In genomic region chr11:29679996-29680395, GRCh38 we compare ENCODE assay signal across 17 cellular contexts.
DNase-seq lines count a peak whose midpoint lies in the region; ATAC-seq, FAIRE-seq and TF ChIP-seq lines count a peak whose summit lies in the region.
"Had no signal": no experiment of that assay in that cellular context is flagged by ENCODE, and none has a peak within 500 bp of the region (broad histone marks: within the 10 kb centered on the region; RNA-seq: fewer than 3 reads in every experiment).

No MANE protein-coding gene starts in this region.

- no peak overlapping the region for H2AFZ ChIP-seq in GM12878 (ENCODE audit: control insufficient read depth, low read depth, low read length)
- H2AFZ ChIP-seq in neuronal stem cell (ENCODE audit: low read length): no peak overlapping the region

- TF ChIP-seq RAD21 in GM12878 (IDR thresholded peaks at IDR 0.05; ENCODE audit: insufficient read depth, low read depth, low read length): no peak

- H3K79me1 ChIP-seq in neuronal stem cell (ENCODE audit: low read depth, low read length): no peaks in the 10 kb centered on the region

- H3K4me1 ChIP-seq in GM12878 (ENCODE audit: control insufficient read depth, insufficient read depth, low read length) (no peaks in the 10 kb centered on the region), neuronal stem cell (ENCODE audit: control insufficient read depth in 2 of 2, insufficient read depth in 1 of 2, low read depth in 1 of 2, low read length in 2 of 2) (peaks cover 0 to 4% of the 10 kb centered on the region in 2 donors), right lobe of liver (no peaks in the 10 kb centered on the region)

- FAIRE-seq in GM12878 (lab: Jason Lieb, UNC): peak; percentile 23
- FAIRE-seq: GM18507 had no signal

- SMC1A ChIA-PET in GM12878 (lab: Charles Lee; ENCODE audit: uncharacterized antibody, unreplicated experiment): interaction anchor here (0.6 kb wide), 1 partner anchor 408 kb away, joined by 3 read pairs; no protein-coding TSS in a partner anchor

- POLR2A ChIA-PET in GM12878 (lab: Charles Lee): no interaction called here

- TF ChIP-seq CTCF in GM12878 (IDR thresholded peaks at IDR 0.05 in 2 of 3, conservative IDR thresholded peaks at IDR 0.05 in 1 of 3; ENCODE audit: control insufficient read depth in 2 of 3, extremely low read depth in 1 of 3, insufficient read depth in 1 of 3, low read depth in 3 of 3, low read length in 3 of 3) (no peak), right lobe of liver (IDR thresholded peaks at IDR 0.05) (no peak)

- H3K18ac ChIP-seq in neuronal stem cell (ENCODE audit: low read length): no peak overlapping the region

- H2BK5ac ChIP-seq in neuronal stem cell (ENCODE audit: low read length): no peak overlapping the region

- in situ Hi-C loops in GM12878 (cut with MboI): no loop called here

- H4K8ac ChIP-seq in neuronal stem cell (ENCODE audit: low read depth, low read length): no peak overlapping the region

- H3K79me2 ChIP-seq in GM12878 (ENCODE audit: control insufficient read depth, insufficient read depth, low read length): no peaks in the 10 kb centered on the region

- no peak overlapping the region for H3K4me2 ChIP-seq in GM12878 (ENCODE audit: control insufficient read depth, insufficient read depth)
- no peak overlapping the region for H3K4me2 ChIP-seq in neuronal stem cell (ENCODE audit: insufficient read depth, low read length, poor library complexity, severe bottlenecking)

- CTCF ChIA-PET in GM12878 (lab: Yijun Ruan, JAX): interaction anchor here (1.9 kb wide), 1 partner anchor 10 kb away, joined by 4 read pairs; no protein-coding TSS in a partner anchor

- no peak overlapping the region for H3K4me3 ChIP-seq in GM12878
- no peak overlapping the region for H3K4me3 ChIP-seq in neuronal stem cell (ENCODE audit: low read length in 2 of 2)
- no peak overlapping the region for H3K4me3 ChIP-seq in right lobe of liver

- no peak overlapping the region for H3K14ac ChIP-seq in neuronal stem cell (ENCODE audit: low read length)

- H2BK15ac ChIP-seq in neuronal stem cell (ENCODE audit: low read length): no peak overlapping the region

- H3K23ac ChIP-seq in neuronal stem cell (ENCODE audit: low read depth, low read length, poor library complexity): no peak overlapping the region

- H4K20me1 ChIP-seq in GM12878 (ENCODE audit: control insufficient read depth, insufficient read depth): no peaks in the 10 kb centered on the region

- TF ChIP-seq POLR2A in GM12878 (IDR thresholded peaks at IDR 0.05; ENCODE audit: low read depth, low read length) (no peak), right lobe of liver (IDR thresholded peaks at IDR 0.05) (no peak)

- H3K27ac ChIP-seq in GM12878 (ENCODE audit: control insufficient read depth, insufficient read depth) (no peak overlapping the region), neuronal stem cell (replicated peaks; ENCODE audit: low read length) (no peak overlapping the region), right lobe of liver (no peak overlapping the region)

- WGBS in GM12878 (ENCODE audit: insufficient coverage, insufficient replicate concordance, low lambda C conversion rate, missing lambda C conversion rate): 0% methylated on average over 3 of the region's 3 CpGs
- no CpG with 5 or more reads among the region's 3 CpGs for WGBS in neuronal stem cell (ENCODE audit: extremely low coverage in 2 of 2, insufficient read length in 2 of 2, insufficient replicate concordance in 1 of 2), 2 donors
- 29% methylated on average over 2 of the region's 3 CpGs for WGBS in right lobe of liver (ENCODE audit: insufficient coverage, low coverage, low lambda C conversion rate, missing lambda C conversion rate)

- intact Hi-C loops in GM12878 (cut with micrococcal nuclease; ENCODE audit: unreplicated experiment): no loop called here
- intact Hi-C loops in right lobe of liver (cut with DNase I): no loop called here

- peak; percentile 2 for DNase-seq in GM12878 (ENCODE audit: low read depth, low spot score)
- DNase-seq in neuronal stem cell (ENCODE audit: low spot score): no peak
- no peak for DNase-seq in right lobe of liver
- DNase-seq in NCI-H69 (lab: John Stamatoyannopoulos, UW): no peak
- DNase-seq: activated CD8-positive, alpha-beta T cell treated with anti-CD3 and anti-CD28 coated beads, Interleukin-2, amount 10 ng/mL, durations not matched to agents 7 days and 5 days; activated effector memory CD4-positive, alpha-beta T cell treated with Interleukin-2 at 50 U/mL for 16 hours; effector memory CD4-positive, alpha-beta T cell; HFFc6; mesenchymal stem cell; NCI-H1092 treated with DMSO at 0.1 percent for 48 hours; NCI-H446 treated with DMSO at 0.1 percent for 48 hours; substantia nigra; T-helper 9 cell had no signal

- H3K36me3 ChIP-seq in GM12878 (ENCODE audit: control insufficient read depth in 2 of 2, insufficient read depth in 2 of 2, low read length in 1 of 2) (no peaks in the 10 kb centered on the region), neuronal stem cell (replicated peaks in 1 of 2; ENCODE audit: control insufficient read depth in 2 of 2, insufficient read depth in 2 of 2, low read length in 2 of 2) (no peaks in the 10 kb centered on the region), right lobe of liver (no peaks in the 10 kb centered on the region)

- RAD21 ChIA-PET in GM12878 (lab: Charles Lee; ENCODE audit: unreplicated experiment): no interaction called here

- no peak overlapping the region for H4K91ac ChIP-seq in neuronal stem cell (ENCODE audit: low read depth, low read length, poor library complexity)

- no TSS peak for BruUV-seq in GM12878 (replicated peaks; lab: Mats Ljungman, UMichigan)

- H3K9me3 ChIP-seq in GM12878 (replicated peaks; ENCODE audit: control insufficient read depth, insufficient read depth, low read length) (no peaks in the 10 kb centered on the region), neuronal stem cell (replicated peaks in 1 of 2; ENCODE audit: control insufficient read depth in 2 of 2, insufficient read depth in 1 of 2, low read depth in 1 of 2, low read length in 2 of 2) (peaks cover 0 to 2% of the 10 kb centered on the region in 2 donors), right lobe of liver (no peaks in the 10 kb centered on the region)

- TF ChIP-seq EP300 in GM12878 (IDR thresholded peaks at IDR 0.05; ENCODE audit: borderline replicate concordance in 1 of 2, control insufficient read depth in 1 of 2, low read depth in 2 of 2, low read length in 2 of 2): no peak

- ATAC-seq in GM19025 (IDR thresholded peaks at IDR 0.05; ENCODE audit: low read depth, unreplicated experiment): peak; percentile 78
- peak; percentile 95 for ATAC-seq in GM21717 (IDR thresholded peaks at IDR 0.05; ENCODE audit: unreplicated experiment)
- peak; percentile 97 for ATAC-seq in HG03159 (IDR thresholded peaks at IDR 0.05; ENCODE audit: unreplicated experiment)
- peak; percentile 97 for ATAC-seq in GM12878
- ATAC-seq in right lobe of liver: no peak
- ATAC-seq: activated CD8-positive, alpha-beta T cell treated with anti-CD3 and anti-CD28 coated beads, Interleukin-2, amount 10 ng/mL, durations not matched to agents 7 days and 5 days had no signal

- H2AK5ac ChIP-seq in neuronal stem cell (ENCODE audit: low read depth, low read length): no peak overlapping the region

- H3K9ac ChIP-seq in GM12878 (ENCODE audit: control insufficient read depth, insufficient read depth, low read length) (no peak overlapping the region), neuronal stem cell (ENCODE audit: low read depth, low read length, poor library complexity) (no peak overlapping the region)

- H3K4ac ChIP-seq in neuronal stem cell (ENCODE audit: low read length): no peak overlapping the region

- H2BK120ac ChIP-seq in neuronal stem cell (ENCODE audit: low read depth, low read length): no peak overlapping the region

- H3K27me3 ChIP-seq in GM12878 (replicated peaks in 1 of 2; ENCODE audit: control insufficient read depth in 2 of 2, insufficient read depth in 2 of 2, low read length in 1 of 2): no peaks in the 10 kb centered on the region
- H3K27me3 ChIP-seq in neuronal stem cell (ENCODE audit: control insufficient read depth in 3 of 3, insufficient read depth in 3 of 3, low read depth in 1 of 3, low read length in 3 of 3): no peaks in the 10 kb centered on the region
- no peaks in the 10 kb centered on the region for H3K27me3 ChIP-seq in right lobe of liver

- H2BK12ac ChIP-seq in neuronal stem cell (ENCODE audit: low read length): no peak overlapping the region

TF ChIP-seq in GM12878, 131 proteins besides CTCF, POLR2A, EP300 and RAD21:
- TF ChIP-seq HCFC1 (IDR thresholded peaks at IDR 0.05; ENCODE audit: low read length) (no peak), RUNX3 (IDR thresholded peaks at IDR 0.05; ENCODE audit: low read length) (peak; percentile 72), SPI1 (IDR thresholded peaks at IDR 0.05; ENCODE audit: borderline replicate concordance, insufficient read depth, low read depth, low read length) (peak; percentile 88), TAF1 (IDR thresholded peaks at IDR 0.05; ENCODE audit: borderline replicate concordance, low read depth, low read length) (no peak), NR2F1 (conservative IDR thresholded peaks at IDR 0.05) (peak; percentile 50; the same call in 1 of the 2 replicates)

Comparison
In these comparisons a context has a peak if more than half of its experiments do, and no peak if none do; other contexts are left out.
1. ATAC-seq: peak in GM19025 (single experiment), GM21717 (single experiment), HG03159 (single experiment) and GM12878 (single experiment); none in right lobe of liver (0 of 4).